11 cellular contexts compared by ENCODE assay signal in the genomic region with DNA sequence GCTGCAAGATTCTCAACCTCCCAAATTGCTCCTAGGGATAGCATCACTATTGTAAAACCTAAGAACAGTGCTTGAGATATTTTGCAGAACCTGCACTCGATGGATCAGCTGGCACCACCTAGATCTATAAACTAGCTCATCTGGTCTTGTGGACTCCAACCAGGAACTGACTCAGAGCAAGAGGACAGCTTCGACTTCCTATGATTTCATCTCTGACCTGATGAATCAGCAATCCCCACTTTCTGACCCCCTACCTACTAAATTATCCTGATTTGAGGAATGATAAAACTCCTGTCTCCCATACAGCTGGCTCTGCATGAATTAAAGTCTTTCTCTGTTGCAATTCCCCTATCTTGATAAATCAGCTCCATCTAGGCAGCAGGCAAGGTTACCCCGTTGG.
DNase-seq lines count a peak whose midpoint lies in the region; ATAC-seq, FAIRE-seq and TF ChIP-seq lines count a peak whose summit lies in the region.
"Had no signal": no experiment of that assay in that cellular context is flagged by ENCODE, and none has a peak within 500 bp of the region (broad histone marks: within the 10 kb centered on the region; RNA-seq: fewer than 3 reads in every experiment).

No MANE protein-coding gene starts in this region.

- no peak overlapping the region for H2BK120ac ChIP-seq in mesenchymal stem cell (ENCODE audit: low read depth, low read length)

- no peak overlapping the region for H3K4me3 Mint-ChIP-seq in stimulated activated memory B cell treated with anti-CD40 and anti-IgM and Interleukin-4, amounts not matched to agents 10 μg/mL and 1 μg/mL and 100 μg/mL, for 72 hours
- H3K4me3 Mint-ChIP-seq in osteocyte (ENCODE audit: unreplicated experiment), result no peak overlapping the region
- H3K4me3 Mint-ChIP-seq: CD4-positive, CD25-positive, alpha-beta regulatory T cell; nephron had no signal

- no peak overlapping the region for H2BK12ac ChIP-seq in mesenchymal stem cell (ENCODE audit: low read length in 2 of 2)

- H3K36me3 Mint-ChIP-seq in stimulated activated memory B cell treated with anti-CD40 and anti-IgM and Interleukin-4, amounts not matched to agents 10 μg/mL and 1 μg/mL and 100 μg/mL, for 72 hours, result no peaks in the 10 kb centered on the region
- no peaks in the 10 kb centered on the region for H3K36me3 Mint-ChIP-seq in osteocyte (ENCODE audit: unreplicated experiment)
- H3K36me3 Mint-ChIP-seq: CD4-positive, CD25-positive, alpha-beta regulatory T cell had no signal

- peak overlapping the region; percentile 50 for H3K9ac ChIP-seq in mesenchymal stem cell (ENCODE audit: low read length)

- no peak overlapping the region for H3K23ac ChIP-seq in mesenchymal stem cell (ENCODE audit: low read length in 2 of 2)

- H4K91ac ChIP-seq in mesenchymal stem cell (ENCODE audit: low read length), result no peak overlapping the region

- H3K27ac ChIP-seq in mesenchymal stem cell (ENCODE audit: low read length, poor library complexity, severe bottlenecking), result peak overlapping the region; percentile 20

- no peak overlapping the region for H3K14ac ChIP-seq in mesenchymal stem cell (ENCODE audit: low read length in 2 of 2)

- no peak for TF ChIP-seq CTCF in bronchial epithelial cell (IDR thresholded peaks at IDR 0.05; ENCODE audit: insufficient read depth, low read length, severe bottlenecking)
- TF ChIP-seq CTCF in osteocyte (IDR thresholded peaks at IDR 0.05), result no peak

- H3K4ac ChIP-seq in mesenchymal stem cell (ENCODE audit: low read depth in 1 of 2, low read length in 2 of 2), result peak overlapping the region in 1 of 2 experiments; percentile 41

- 8% methylated on average over 3 of the region's 3 CpGs for WGBS in mesenchymal stem cell

- H4K8ac ChIP-seq in mesenchymal stem cell (ENCODE audit: low read length), result no peak overlapping the region

- no peak overlapping the region for H2AK5ac ChIP-seq in mesenchymal stem cell (ENCODE audit: low read length, severe bottlenecking)

- no peak overlapping the region for H2BK15ac ChIP-seq in mesenchymal stem cell (ENCODE audit: low read depth, poor library complexity, severe bottlenecking)

- H3K4me1 ChIP-seq in mesenchymal stem cell (ENCODE audit: control insufficient read depth, insufficient read depth, low read depth, low read length), result no peaks in the 10 kb centered on the region

- H3K36me3 ChIP-seq in bronchial epithelial cell (ENCODE audit: control insufficient read depth, insufficient read depth, low read length), result no peaks in the 10 kb centered on the region
- H3K36me3 ChIP-seq in mesenchymal stem cell (ENCODE audit: control insufficient read depth in 1 of 2, insufficient read depth in 2 of 2, low read depth in 1 of 2, low read length in 2 of 2), result no peaks in the 10 kb centered on the region

- no peak for ATAC-seq in stimulated activated memory B cell treated with anti-CD40 and anti-IgM and Interleukin-4, amounts not matched to agents 10 μg/mL and 1 μg/mL and 100 μg/mL, for 72 hours
- ATAC-seq in HG03097 (IDR thresholded peaks at IDR 0.05; ENCODE audit: low FRiP score, unreplicated experiment), result no peak

- peak overlapping the region in 1 of 2 experiments; percentile 12 for H3K18ac ChIP-seq in mesenchymal stem cell (ENCODE audit: low read depth in 1 of 2, low read length in 2 of 2)

- no peaks in the 10 kb centered on the region for H3K9me3 Mint-ChIP-seq in stimulated activated memory B cell treated with anti-CD40 and anti-IgM and Interleukin-4, amounts not matched to agents 10 μg/mL and 1 μg/mL and 100 μg/mL, for 72 hours
- H3K9me3 Mint-ChIP-seq in osteocyte (ENCODE audit: unreplicated experiment), result no peaks in the 10 kb centered on the region
- H3K9me3 Mint-ChIP-seq: nephron had no signal

- H2BK5ac ChIP-seq in mesenchymal stem cell (ENCODE audit: low read depth, low read length, poor library complexity, severe bottlenecking), result no peak overlapping the region

- no peaks in the 10 kb centered on the region for H3K4me1 Mint-ChIP-seq in stimulated activated memory B cell treated with anti-CD40 and anti-IgM and Interleukin-4, amounts not matched to agents 10 μg/mL and 1 μg/mL and 100 μg/mL, for 72 hours
- H3K4me1 Mint-ChIP-seq in osteocyte (ENCODE audit: unreplicated experiment), result peaks cover 4% of the 10 kb centered on the region
- H3K4me1 Mint-ChIP-seq: CD4-positive, CD25-positive, alpha-beta regulatory T cell had no signal

- DNase-seq in CD1c-positive myeloid dendritic cell (ENCODE audit: extremely low spot score) (peak; percentile 28), LoVo (ENCODE audit: low spot score) (peak; percentile 61), bronchial epithelial cell (ENCODE audit: low read depth) (peak; percentile 80), mesenchymal stem cell (peak; percentile 78), NCI-H2029 (lab: John Stamatoyannopoulos, UW) (no peak), osteocyte (ENCODE audit: extremely low spot score, unreplicated experiment) (no peak)
- DNase-seq: CD4-positive, CD25-positive, alpha-beta regulatory T cell had no signal

- H3K4me2 ChIP-seq in mesenchymal stem cell (ENCODE audit: low read length, poor library complexity, severe bottlenecking), result no peak overlapping the region

- H3K27ac Mint-ChIP-seq in stimulated activated memory B cell treated with anti-CD40 and anti-IgM and Interleukin-4, amounts not matched to agents 10 μg/mL and 1 μg/mL and 100 μg/mL, for 72 hours, result no peak overlapping the region
- no peak overlapping the region for H3K27ac Mint-ChIP-seq in osteocyte (ENCODE audit: unreplicated experiment)
- H3K27ac Mint-ChIP-seq: CD4-positive, CD25-positive, alpha-beta regulatory T cell; nephron had no signal

- no peak overlapping the region for H2AFZ ChIP-seq in mesenchymal stem cell (ENCODE audit: low read depth, low read length)

- H3K79me1 ChIP-seq in mesenchymal stem cell (replicated peaks; ENCODE audit: low read length, poor library complexity, severe bottlenecking), result no peaks in the 10 kb centered on the region

- no peaks in the 10 kb centered on the region for H3K27me3 Mint-ChIP-seq in stimulated activated memory B cell treated with anti-CD40 and anti-IgM and Interleukin-4, amounts not matched to agents 10 μg/mL and 1 μg/mL and 100 μg/mL, for 72 hours
- H3K27me3 Mint-ChIP-seq in osteocyte (ENCODE audit: unreplicated experiment), result no peaks in the 10 kb centered on the region
- H3K27me3 Mint-ChIP-seq: CD4-positive, CD25-positive, alpha-beta regulatory T cell had no signal

- FAIRE-seq in bronchial epithelial cell (lab: Jason Lieb, UNC), result no peak
- FAIRE-seq: endometrium had no signal

- H3K4me3 ChIP-seq in bronchial epithelial cell (ENCODE audit: low read depth, low read length), result no peak overlapping the region
- no peak overlapping the region for H3K4me3 ChIP-seq in mesenchymal stem cell (ENCODE audit: insufficient read depth in 1 of 2, low read depth in 1 of 2, low read length in 2 of 2)

- H3K9me3 ChIP-seq in mesenchymal stem cell (ENCODE audit: control insufficient read depth, low read length), result no peaks in the 10 kb centered on the region

- H3K27me3 ChIP-seq in bronchial epithelial cell (ENCODE audit: control insufficient read depth, insufficient read depth, low read length) (no peaks in the 10 kb centered on the region), mesenchymal stem cell (ENCODE audit: control insufficient read depth in 1 of 2, insufficient read depth in 1 of 2, low read length in 2 of 2) (no peaks in the 10 kb centered on the region)

Comparison
In these comparisons a context has a peak if more than half of its experiments do, and no peak if none do; other contexts are left out.
1. DNase-seq: peak in CD1c-positive myeloid dendritic cell (single experiment), LoVo (single experiment), bronchial epithelial cell (single experiment) and mesenchymal stem cell (single experiment); none in NCI-H2029 (single experiment) and osteocyte (single experiment).